Comparison of ENCODE assay signal across 8 cellular contexts in the genomic region with DNA sequence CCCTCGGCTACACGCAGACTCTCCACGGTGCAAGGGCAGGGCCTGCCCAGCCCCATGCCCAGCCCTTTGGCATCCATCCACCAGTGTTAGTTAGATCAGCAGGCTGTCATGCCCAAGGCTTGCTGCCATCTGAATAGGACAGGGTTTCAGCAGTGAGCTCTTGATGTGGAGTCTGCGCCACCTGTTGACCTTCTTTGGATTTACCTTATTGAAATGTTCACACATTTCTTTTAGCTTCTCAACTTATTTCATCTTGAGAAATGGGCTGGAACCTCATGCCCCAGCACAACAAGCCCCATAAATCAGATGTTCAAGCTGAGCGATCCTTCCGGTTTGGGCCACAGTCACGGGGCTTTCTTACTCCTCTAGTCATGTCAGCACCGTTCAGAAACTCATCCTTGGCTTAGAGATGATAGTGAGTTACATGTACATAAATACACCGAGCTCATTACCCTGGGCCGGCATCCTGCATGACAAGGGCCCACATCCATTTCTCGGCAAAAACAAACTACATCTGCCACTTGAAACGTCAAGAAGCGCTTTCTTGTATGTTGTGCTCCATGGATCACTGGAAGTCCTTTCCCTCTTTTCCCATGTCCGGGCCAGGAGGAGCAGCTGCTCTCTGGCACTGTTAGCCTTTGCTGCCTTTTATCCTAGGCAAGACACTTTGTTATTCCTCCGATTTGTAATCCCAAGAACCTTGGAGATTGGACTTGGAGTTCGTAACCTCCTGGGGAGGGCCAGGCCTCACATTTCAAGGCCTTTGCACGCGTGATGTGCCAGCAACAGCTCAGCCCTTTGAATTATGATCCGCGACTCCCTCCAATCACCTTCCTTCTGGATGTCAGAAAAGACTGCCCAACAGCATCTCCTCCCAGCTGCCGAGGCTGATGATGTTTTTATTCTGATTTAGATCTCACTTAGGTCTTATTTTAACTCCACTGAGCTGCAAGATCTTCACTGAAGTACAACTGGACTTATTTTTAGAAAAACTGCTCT.
DNase-seq lines count a peak whose midpoint lies in the region; ATAC-seq and TF ChIP-seq lines count a peak whose summit lies in the region.

No MANE protein-coding gene starts in this region.

- no peak overlapping the region for H3K27ac ChIP-seq in SJCRH30
- H3K27ac ChIP-seq in neural progenitor cell = no peak overlapping the region

- peak; percentile 61 for TF ChIP-seq CTCF in neural progenitor cell (IDR thresholded peaks at IDR 0.05)

- H3F3A ChIP-seq in neural progenitor cell (ENCODE audit: low read depth) = peaks cover 7% of the 10 kb centered on the region

- H3K9me3 Mint-ChIP-seq in neural progenitor cell = peaks cover 21% of the 10 kb centered on the region

- ATAC-seq in HG03571 (IDR thresholded peaks at IDR 0.05; ENCODE audit: unreplicated experiment) = no peak

- H3K27ac Mint-ChIP-seq in neural progenitor cell = peak overlapping the region; percentile 44

- H3K27me3 Mint-ChIP-seq in neural progenitor cell (ENCODE audit: insufficient read depth, low read depth) = peaks cover 15% of the 10 kb centered on the region

- H4K20me1 ChIP-seq in neural progenitor cell (ENCODE audit: low read depth) = peaks cover 7% of the 10 kb centered on the region

- no peak overlapping the region for H2AFZ ChIP-seq in neural progenitor cell (replicated peaks)

- no peaks in the 10 kb centered on the region for H3K79me2 ChIP-seq in neural progenitor cell (ENCODE audit: low read depth)

- peaks cover 1% of the 10 kb centered on the region for H3K36me3 Mint-ChIP-seq in neural progenitor cell

- H3K4me1 ChIP-seq in SJCRH30 = no peaks in the 10 kb centered on the region
- peaks cover 14% of the 10 kb centered on the region for H3K4me1 ChIP-seq in neural progenitor cell

- H3K4me2 ChIP-seq in neural progenitor cell = no peak overlapping the region

- no peak overlapping the region for H3K9ac ChIP-seq in neural progenitor cell

- H3K4me3 Mint-ChIP-seq in neural progenitor cell = peak overlapping the region; percentile 28

- H3K36me3 ChIP-seq in SJCRH30 (no peaks in the 10 kb centered on the region), neural progenitor cell (no peaks in the 10 kb centered on the region)

- intact Hi-C loops in posterior cingulate gyrus (cut with DNase I) = loop anchor here (10.0 kb wide), 1 partner anchor 249 kb away; no protein-coding TSS in a partner anchor

- peaks cover 29% of the 10 kb centered on the region for H3K4me1 Mint-ChIP-seq in neural progenitor cell

- H3K9me3 ChIP-seq in SJCRH30 (replicated peaks) (no peaks in the 10 kb centered on the region), neural progenitor cell (ENCODE audit: low read depth) (no peaks in the 10 kb centered on the region)

- H3K4me3 ChIP-seq in SJCRH30 (no peak overlapping the region), neural progenitor cell (no peak overlapping the region)

- H3K27me3 ChIP-seq in SJCRH30 (no peaks in the 10 kb centered on the region), neural progenitor cell (no peaks in the 10 kb centered on the region)

- DNase-seq in NCI-H748 (lab: John Stamatoyannopoulos, UW; ENCODE audit: unreplicated experiment) = peak; percentile 52
- DNase-seq in NCI-H748 treated with DMSO at 0.1 percent for 48 hours (lab: John Stamatoyannopoulos, UW) = no peak
- DNase-seq in Kasumi-1 (lab: John Stamatoyannopoulos, UW) = peak; percentile 68
- DNase-seq in SJCRH30 = peak; percentile 11 to 31
- DNase-seq in fibroblast of gingiva (ENCODE audit: low read depth) = peak; percentile 36
- DNase-seq in neural progenitor cell (ENCODE audit: low spot score) = peak; percentile 66
- no peak for DNase-seq in posterior cingulate gyrus

Comparison
In these comparisons a context has a peak if more than half of its experiments do, and no peak if none do; other contexts are left out.
1. DNase-seq: peak in NCI-H748 (single experiment), Kasumi-1 (2 of 2), SJCRH30 (2 of 2), fibroblast of gingiva (single experiment) and neural progenitor cell (single experiment); none in NCI-H748 treated with DMSO at 0.1 percent for 48 hours (single experiment) and posterior cingulate gyrus (0 of 10).